In genomic region chr1:91166106-91166712, GRCh38 we compare ENCODE assay signal across 8 cellular contexts.
DNase-seq lines count a peak whose midpoint lies in the region; ATAC-seq and TF ChIP-seq lines count a peak whose summit lies in the region.

No MANE protein-coding gene starts in this region.

- H3K27me3 Mint-ChIP-seq in activated CD4-positive, alpha-beta T cell treated with anti-CD3 and anti-CD28 coated beads, Interleukin-2, amount 10 ng/mL, durations not matched to agents 7 days and 5 days: no peaks in the 10 kb centered on the region
- no peaks in the 10 kb centered on the region for H3K27me3 Mint-ChIP-seq in neural crest cell (ENCODE audit: low read depth)

- POLR2A ChIA-PET in activated CD4-positive, alpha-beta T cell treated with anti-CD3 and anti-CD28 coated beads, Interleukin-2, amount 10 ng/mL, durations not matched to agents 7 days and 5 days (lab: Charles Lee): interaction anchor here (0.6 kb wide), 1 partner anchor 286 kb away, joined by 5 read pairs; no protein-coding TSS in a partner anchor

- H3K27ac Mint-ChIP-seq in activated CD4-positive, alpha-beta T cell treated with anti-CD3 and anti-CD28 coated beads, Interleukin-2, amount 10 ng/mL, durations not matched to agents 7 days and 5 days: no peak overlapping the region
- H3K27ac Mint-ChIP-seq in neural crest cell (ENCODE audit: unreplicated experiment): no peak overlapping the region

- H3K4me3 ChIP-seq in fibroblast of mammary gland (ENCODE audit: control insufficient read depth, low read depth, low read length): no peak overlapping the region

- peak; percentile 28 to 61 for DNase-seq in NCI-H524 (lab: John Stamatoyannopoulos, UW)
- no peak for DNase-seq in NCI-H524 treated with DMSO at 0.1 percent for 48 hours (lab: John Stamatoyannopoulos, UW)
- DNase-seq in NCI-H226: peak; percentile 33
- peak; percentile 26 for DNase-seq in activated CD4-positive, alpha-beta T cell treated with anti-CD3 and anti-CD28 coated beads, Interleukin-2, amount 10 ng/mL, durations not matched to agents 7 days and 5 days
- DNase-seq in fibroblast of mammary gland (ENCODE audit: low read depth): peak; percentile 53
- peak; percentile 49 for DNase-seq in neural crest cell (ENCODE audit: low read depth, low spot score)
- no peak for DNase-seq in GM19238 (ENCODE audit: insufficient read length, low spot score)

- peaks cover 1% of the 10 kb centered on the region for H3K4me1 Mint-ChIP-seq in activated CD4-positive, alpha-beta T cell treated with anti-CD3 and anti-CD28 coated beads, Interleukin-2, amount 10 ng/mL, durations not matched to agents 7 days and 5 days
- H3K4me1 Mint-ChIP-seq in neural crest cell: peaks cover 4% of the 10 kb centered on the region

- CTCF ChIA-PET in activated CD4-positive, alpha-beta T cell treated with anti-CD3 and anti-CD28 coated beads, Interleukin-2, amount 10 ng/mL, durations not matched to agents 7 days and 5 days (lab: Charles Lee): interaction anchor here (1.7 kb wide), 1 partner anchor 114 kb away, joined by 4 read pairs; no protein-coding TSS in a partner anchor

- ATAC-seq in HG02870 (IDR thresholded peaks at IDR 0.05; ENCODE audit: unreplicated experiment): peak; percentile 45

- H3K4me3 Mint-ChIP-seq in activated CD4-positive, alpha-beta T cell treated with anti-CD3 and anti-CD28 coated beads, Interleukin-2, amount 10 ng/mL, durations not matched to agents 7 days and 5 days: no peak overlapping the region
- no peak overlapping the region for H3K4me3 Mint-ChIP-seq in neural crest cell

- TF ChIP-seq CTCF in fibroblast of mammary gland (conservative IDR thresholded peaks at IDR 0.05; ENCODE audit: control insufficient read depth, insufficient read depth, low read depth, low read length) (peak; percentile 83), neural crest cell (conservative IDR thresholded peaks at IDR 0.05) (peak; percentile 92)

- H3K9me3 Mint-ChIP-seq in activated CD4-positive, alpha-beta T cell treated with anti-CD3 and anti-CD28 coated beads, Interleukin-2, amount 10 ng/mL, durations not matched to agents 7 days and 5 days: no peaks in the 10 kb centered on the region
- H3K9me3 Mint-ChIP-seq in neural crest cell: no peaks in the 10 kb centered on the region

- no peaks in the 10 kb centered on the region for H3K36me3 Mint-ChIP-seq in activated CD4-positive, alpha-beta T cell treated with anti-CD3 and anti-CD28 coated beads, Interleukin-2, amount 10 ng/mL, durations not matched to agents 7 days and 5 days (ENCODE audit: low read depth)
- H3K36me3 Mint-ChIP-seq in neural crest cell (ENCODE audit: low read depth): no peaks in the 10 kb centered on the region

Comparison
In these comparisons a context has a peak if more than half of its experiments do, and no peak if none do; other contexts are left out.
1. DNase-seq: peak in NCI-H524 (2 of 2), NCI-H226 (single experiment), activated CD4-positive, alpha-beta T cell treated with anti-CD3 and anti-CD28 coated beads, Interleukin-2, amount 10 ng/mL, durations not matched to agents 7 days and 5 days (single experiment), fibroblast of mammary gland (single experiment) and neural crest cell (single experiment); none in NCI-H524 treated with DMSO at 0.1 percent for 48 hours (single experiment) and GM19238 (single experiment).